1 cellular context compared by ENCODE assay signal in the genomic region with DNA sequence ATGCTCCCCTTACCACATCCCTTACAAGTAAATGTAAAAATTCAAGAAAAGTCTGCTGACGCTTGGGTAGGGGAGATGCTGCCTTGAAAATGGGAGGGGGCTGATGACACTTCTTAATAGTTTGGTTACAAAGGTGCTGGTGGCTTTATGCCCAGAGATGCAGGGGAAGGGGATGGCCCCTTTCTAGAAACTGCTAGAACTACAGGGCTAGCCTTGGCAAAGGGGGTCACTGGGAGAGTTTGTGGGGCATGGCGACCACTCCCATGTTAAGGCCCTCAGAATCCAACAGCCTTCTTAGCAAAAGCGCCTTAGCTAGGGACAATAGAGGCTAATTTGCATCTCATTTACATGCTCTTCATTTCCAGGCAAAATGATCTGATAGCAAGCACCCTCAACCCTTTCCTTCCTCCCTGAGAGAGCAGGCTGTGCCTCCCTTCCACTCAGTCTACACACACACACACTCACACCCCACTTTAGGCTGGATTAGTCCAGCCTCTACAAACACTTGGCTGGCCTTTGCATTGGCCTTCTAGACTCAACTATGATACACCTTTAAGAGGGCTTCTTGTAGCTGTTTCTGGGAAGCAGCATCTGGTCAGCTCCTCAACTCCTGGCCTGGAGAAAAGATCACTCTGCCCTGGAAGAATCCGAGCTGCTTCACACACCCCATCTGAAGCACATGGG.
TF ChIP-seq lines count a peak whose summit lies in the region.

No MANE protein-coding gene starts in this region.

TF ChIP-seq in GM23338, 12 proteins besides CTCF, POLR2A, EP300 and RAD21 (continued from another document):
- TF ChIP-seq ZNF114 (CRISPR knock-in tag; IDR thresholded peaks at IDR 0.05) (no peak), ZNF331 (CRISPR knock-in tag; IDR thresholded peaks at IDR 0.05; ENCODE audit: low read depth) (no peak)
TF ChIP-seq in GM23338: peak in this region for 0.
